Comparison of ENCODE assay signal across 1 cellular context in the genomic region with DNA sequence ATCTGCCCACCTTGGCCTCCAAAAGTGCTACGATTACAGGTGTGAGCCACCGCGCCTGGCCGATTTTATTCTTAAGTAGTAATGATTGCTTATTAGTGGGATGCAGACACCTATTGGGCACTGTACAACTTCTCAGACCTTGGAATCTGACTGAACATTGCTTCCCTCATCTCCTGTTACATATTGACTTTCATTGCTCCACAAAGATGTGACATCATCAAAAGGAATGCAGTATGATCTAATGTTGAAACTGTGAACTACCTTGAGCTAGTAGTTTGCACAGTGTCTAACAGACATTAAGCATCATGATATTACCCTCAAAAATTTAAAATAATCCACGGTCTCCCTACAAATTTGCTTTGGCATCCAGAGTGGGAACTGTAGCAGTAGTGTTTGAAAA.
TF ChIP-seq lines count a peak whose summit lies in the region.

No MANE protein-coding gene starts in this region.

TF ChIP-seq in HepG2, 621 proteins besides CTCF, POLR2A, EP300 and RAD21 (continued from another document and continues in another):
- TF ChIP-seq, protein P1, sequence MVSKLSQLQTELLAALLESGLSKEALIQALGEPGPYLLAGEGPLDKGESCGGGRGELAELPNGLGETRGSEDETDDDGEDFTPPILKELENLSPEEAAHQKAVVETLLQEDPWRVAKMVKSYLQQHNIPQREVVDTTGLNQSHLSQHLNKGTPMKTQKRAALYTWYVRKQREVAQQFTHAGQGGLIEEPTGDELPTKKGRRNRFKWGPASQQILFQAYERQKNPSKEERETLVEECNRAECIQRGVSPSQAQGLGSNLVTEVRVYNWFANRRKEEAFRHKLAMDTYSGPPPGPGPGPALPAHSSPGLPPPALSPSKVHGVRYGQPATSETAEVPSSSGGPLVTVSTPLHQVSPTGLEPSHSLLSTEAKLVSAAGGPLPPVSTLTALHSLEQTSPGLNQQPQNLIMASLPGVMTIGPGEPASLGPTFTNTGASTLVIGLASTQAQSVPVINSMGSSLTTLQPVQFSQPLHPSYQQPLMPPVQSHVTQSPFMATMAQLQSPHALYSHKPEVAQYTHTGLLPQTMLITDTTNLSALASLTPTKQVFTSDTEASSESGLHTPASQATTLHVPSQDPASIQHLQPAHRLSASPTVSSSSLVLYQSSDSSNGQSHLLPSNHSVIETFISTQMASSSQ (IDR thresholded peaks at IDR 0.05; ENCODE audit: low read depth) = no peak
- TF ChIP-seq, protein P1 (CRISPR knock-in tag; IDR thresholded peaks at IDR 0.05; ENCODE audit: borderline replicate concordance) = no peak
- TF ChIP-seq ZNF792 (CRISPR knock-in tag; IDR thresholded peaks at IDR 0.05) = peak; percentile 84
- TF ChIP-seq SIX1 (CRISPR knock-in tag; IDR thresholded peaks at IDR 0.05; ENCODE audit: borderline replicate concordance) = 0 out of 2 replicates have a peak, but pooled peaks have one; percentile 19
- TF ChIP-seq, protein P2, sequence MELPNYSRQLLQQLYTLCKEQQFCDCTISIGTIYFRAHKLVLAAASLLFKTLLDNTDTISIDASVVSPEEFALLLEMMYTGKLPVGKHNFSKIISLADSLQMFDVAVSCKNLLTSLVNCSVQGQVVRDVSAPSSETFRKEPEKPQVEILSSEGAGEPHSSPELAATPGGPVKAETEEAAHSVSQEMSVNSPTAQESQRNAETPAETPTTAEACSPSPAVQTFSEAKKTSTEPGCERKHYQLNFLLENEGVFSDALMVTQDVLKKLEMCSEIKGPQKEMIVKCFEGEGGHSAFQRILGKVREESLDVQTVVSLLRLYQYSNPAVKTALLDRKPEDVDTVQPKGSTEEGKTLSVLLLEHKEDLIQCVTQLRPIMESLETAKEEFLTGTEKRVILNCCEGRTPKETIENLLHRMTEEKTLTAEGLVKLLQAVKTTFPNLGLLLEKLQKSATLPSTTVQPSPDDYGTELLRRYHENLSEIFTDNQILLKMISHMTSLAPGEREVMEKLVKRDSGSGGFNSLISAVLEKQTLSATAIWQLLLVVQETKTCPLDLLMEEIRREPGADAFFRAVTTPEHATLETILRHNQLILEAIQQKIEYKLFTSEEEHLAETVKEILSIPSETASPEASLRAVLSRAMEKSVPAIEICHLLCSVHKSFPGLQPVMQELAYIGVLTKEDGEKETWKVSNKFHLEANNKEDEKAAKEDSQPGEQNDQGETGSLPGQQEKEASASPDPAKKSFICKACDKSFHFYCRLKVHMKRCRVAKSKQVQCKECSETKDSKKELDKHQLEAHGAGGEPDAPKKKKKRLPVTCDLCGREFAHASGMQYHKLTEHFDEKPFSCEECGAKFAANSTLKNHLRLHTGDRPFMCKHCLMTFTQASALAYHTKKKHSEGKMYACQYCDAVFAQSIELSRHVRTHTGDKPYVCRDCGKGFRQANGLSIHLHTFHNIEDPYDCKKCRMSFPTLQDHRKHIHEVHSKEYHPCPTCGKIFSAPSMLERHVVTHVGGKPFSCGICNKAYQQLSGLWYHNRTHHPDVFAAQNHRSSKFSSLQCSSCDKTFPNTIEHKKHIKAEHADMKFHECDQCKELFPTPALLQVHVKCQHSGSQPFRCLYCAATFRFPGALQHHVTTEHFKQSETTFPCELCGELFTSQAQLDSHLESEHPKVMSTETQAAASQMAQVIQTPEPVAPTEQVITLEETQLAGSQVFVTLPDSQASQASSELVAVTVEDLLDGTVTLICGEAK (IDR thresholded peaks at IDR 0.05) = no peak
- TF ChIP-seq, protein P2 (CRISPR knock-in tag; IDR thresholded peaks at IDR 0.05) = no peak
- no peak for TF ChIP-seq CBX5 (CRISPR knock-in tag; IDR thresholded peaks at IDR 0.05; ENCODE audit: borderline replicate concordance)
- no peak for TF ChIP-seq ZNF790 (CRISPR knock-in tag; IDR thresholded peaks at IDR 0.05; ENCODE audit: borderline replicate concordance)
- no peak for TF ChIP-seq ZFP90 (CRISPR knock-in tag; IDR thresholded peaks at IDR 0.05; ENCODE audit: borderline replicate concordance)
- TF ChIP-seq CEBPG (CRISPR knock-in tag; IDR thresholded peaks at IDR 0.05) = peak; percentile 46
- no peak for TF ChIP-seq ZFAT (CRISPR knock-in tag; conservative IDR thresholded peaks at IDR 0.05)
- TF ChIP-seq SP140L (CRISPR knock-in tag; IDR thresholded peaks at IDR 0.05; ENCODE audit: borderline replicate concordance) = no peak
- TF ChIP-seq, protein P3, sequence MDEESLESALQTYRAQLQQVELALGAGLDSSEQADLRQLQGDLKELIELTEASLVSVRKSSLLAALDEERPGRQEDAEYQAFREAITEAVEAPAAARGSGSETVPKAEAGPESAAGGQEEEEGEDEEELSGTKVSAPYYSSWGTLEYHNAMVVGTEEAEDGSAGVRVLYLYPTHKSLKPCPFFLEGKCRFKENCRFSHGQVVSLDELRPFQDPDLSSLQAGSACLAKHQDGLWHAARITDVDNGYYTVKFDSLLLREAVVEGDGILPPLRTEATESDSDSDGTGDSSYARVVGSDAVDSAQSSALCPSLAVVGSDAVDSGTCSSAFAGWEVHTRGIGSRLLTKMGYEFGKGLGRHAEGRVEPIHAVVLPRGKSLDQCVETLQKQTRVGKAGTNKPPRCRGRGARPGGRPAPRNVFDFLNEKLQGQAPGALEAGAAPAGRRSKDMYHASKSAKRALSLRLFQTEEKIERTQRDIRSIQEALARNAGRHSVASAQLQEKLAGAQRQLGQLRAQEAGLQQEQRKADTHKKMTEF (CRISPR knock-in tag; IDR thresholded peaks at IDR 0.05) = no peak
- peak; percentile 80 for TF ChIP-seq CREB1 (IDR thresholded peaks at IDR 0.05)
- peak; percentile 78 for TF ChIP-seq CREB1 (CRISPR knock-in tag; IDR thresholded peaks at IDR 0.05)
- no peak for TF ChIP-seq ZFP36L1 (CRISPR knock-in tag; IDR thresholded peaks at IDR 0.05)
- TF ChIP-seq, protein P4, sequence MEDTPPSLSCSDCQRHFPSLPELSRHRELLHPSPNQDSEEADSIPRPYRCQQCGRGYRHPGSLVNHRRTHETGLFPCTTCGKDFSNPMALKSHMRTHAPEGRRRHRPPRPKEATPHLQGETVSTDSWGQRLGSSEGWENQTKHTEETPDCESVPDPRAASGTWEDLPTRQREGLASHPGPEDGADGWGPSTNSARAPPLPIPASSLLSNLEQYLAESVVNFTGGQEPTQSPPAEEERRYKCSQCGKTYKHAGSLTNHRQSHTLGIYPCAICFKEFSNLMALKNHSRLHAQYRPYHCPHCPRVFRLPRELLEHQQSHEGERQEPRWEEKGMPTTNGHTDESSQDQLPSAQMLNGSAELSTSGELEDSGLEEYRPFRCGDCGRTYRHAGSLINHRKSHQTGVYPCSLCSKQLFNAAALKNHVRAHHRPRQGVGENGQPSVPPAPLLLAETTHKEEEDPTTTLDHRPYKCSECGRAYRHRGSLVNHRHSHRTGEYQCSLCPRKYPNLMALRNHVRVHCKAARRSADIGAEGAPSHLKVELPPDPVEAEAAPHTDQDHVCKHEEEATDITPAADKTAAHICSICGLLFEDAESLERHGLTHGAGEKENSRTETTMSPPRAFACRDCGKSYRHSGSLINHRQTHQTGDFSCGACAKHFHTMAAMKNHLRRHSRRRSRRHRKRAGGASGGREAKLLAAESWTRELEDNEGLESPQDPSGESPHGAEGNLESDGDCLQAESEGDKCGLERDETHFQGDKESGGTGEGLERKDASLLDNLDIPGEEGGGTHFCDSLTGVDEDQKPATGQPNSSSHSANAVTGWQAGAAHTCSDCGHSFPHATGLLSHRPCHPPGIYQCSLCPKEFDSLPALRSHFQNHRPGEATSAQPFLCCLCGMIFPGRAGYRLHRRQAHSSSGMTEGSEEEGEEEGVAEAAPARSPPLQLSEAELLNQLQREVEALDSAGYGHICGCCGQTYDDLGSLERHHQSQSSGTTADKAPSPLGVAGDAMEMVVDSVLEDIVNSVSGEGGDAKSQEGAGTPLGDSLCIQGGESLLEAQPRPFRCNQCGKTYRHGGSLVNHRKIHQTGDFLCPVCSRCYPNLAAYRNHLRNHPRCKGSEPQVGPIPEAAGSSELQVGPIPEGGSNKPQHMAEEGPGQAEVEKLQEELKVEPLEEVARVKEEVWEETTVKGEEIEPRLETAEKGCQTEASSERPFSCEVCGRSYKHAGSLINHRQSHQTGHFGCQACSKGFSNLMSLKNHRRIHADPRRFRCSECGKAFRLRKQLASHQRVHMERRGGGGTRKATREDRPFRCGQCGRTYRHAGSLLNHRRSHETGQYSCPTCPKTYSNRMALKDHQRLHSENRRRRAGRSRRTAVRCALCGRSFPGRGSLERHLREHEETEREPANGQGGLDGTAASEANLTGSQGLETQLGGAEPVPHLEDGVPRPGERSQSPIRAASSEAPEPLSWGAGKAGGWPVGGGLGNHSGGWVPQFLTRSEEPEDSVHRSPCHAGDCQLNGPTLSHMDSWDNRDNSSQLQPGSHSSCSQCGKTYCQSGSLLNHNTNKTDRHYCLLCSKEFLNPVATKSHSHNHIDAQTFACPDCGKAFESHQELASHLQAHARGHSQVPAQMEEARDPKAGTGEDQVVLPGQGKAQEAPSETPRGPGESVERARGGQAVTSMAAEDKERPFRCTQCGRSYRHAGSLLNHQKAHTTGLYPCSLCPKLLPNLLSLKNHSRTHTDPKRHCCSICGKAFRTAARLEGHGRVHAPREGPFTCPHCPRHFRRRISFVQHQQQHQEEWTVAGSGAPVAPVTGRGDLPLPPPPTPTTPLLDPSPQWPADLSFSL (CRISPR knock-in tag; IDR thresholded peaks at IDR 0.05) = no peak
- TF ChIP-seq, protein P5, sequence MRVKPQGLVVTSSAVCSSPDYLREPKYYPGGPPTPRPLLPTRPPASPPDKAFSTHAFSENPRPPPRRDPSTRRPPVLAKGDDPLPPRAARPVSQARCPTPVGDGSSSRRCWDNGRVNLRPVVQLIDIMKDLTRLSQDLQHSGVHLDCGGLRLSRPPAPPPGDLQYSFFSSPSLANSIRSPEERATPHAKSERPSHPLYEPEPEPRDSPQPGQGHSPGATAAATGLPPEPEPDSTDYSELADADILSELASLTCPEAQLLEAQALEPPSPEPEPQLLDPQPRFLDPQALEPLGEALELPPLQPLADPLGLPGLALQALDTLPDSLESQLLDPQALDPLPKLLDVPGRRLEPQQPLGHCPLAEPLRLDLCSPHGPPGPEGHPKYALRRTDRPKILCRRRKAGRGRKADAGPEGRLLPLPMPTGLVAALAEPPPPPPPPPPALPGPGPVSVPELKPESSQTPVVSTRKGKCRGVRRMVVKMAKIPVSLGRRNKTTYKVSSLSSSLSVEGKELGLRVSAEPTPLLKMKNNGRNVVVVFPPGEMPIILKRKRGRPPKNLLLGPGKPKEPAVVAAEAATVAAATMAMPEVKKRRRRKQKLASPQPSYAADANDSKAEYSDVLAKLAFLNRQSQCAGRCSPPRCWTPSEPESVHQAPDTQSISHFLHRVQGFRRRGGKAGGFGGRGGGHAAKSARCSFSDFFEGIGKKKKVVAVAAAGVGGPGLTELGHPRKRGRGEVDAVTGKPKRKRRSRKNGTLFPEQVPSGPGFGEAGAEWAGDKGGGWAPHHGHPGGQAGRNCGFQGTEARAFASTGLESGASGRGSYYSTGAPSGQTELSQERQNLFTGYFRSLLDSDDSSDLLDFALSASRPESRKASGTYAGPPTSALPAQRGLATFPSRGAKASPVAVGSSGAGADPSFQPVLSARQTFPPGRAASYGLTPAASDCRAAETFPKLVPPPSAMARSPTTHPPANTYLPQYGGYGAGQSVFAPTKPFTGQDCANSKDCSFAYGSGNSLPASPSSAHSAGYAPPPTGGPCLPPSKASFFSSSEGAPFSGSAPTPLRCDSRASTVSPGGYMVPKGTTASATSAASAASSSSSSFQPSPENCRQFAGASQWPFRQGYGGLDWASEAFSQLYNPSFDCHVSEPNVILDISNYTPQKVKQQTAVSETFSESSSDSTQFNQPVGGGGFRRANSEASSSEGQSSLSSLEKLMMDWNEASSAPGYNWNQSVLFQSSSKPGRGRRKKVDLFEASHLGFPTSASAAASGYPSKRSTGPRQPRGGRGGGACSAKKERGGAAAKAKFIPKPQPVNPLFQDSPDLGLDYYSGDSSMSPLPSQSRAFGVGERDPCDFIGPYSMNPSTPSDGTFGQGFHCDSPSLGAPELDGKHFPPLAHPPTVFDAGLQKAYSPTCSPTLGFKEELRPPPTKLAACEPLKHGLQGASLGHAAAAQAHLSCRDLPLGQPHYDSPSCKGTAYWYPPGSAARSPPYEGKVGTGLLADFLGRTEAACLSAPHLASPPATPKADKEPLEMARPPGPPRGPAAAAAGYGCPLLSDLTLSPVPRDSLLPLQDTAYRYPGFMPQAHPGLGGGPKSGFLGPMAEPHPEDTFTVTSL (CRISPR knock-in tag; IDR thresholded peaks at IDR 0.05; ENCODE audit: borderline replicate concordance) = no peak
- peak; percentile 82 for TF ChIP-seq CEBPB (IDR thresholded peaks at IDR 0.05; ENCODE audit: borderline replicate concordance, low read depth, low read length)
- no peak for TF ChIP-seq ZNF775 (CRISPR knock-in tag; IDR thresholded peaks at IDR 0.05; ENCODE audit: borderline replicate concordance)
- peak; percentile 60 for TF ChIP-seq TEAD3 (CRISPR knock-in tag; optimal IDR thresholded peaks at IDR 0.05; ENCODE audit: borderline replicate concordance)
- TF ChIP-seq ZNF382 (CRISPR knock-in tag; IDR thresholded peaks at IDR 0.05; ENCODE audit: borderline replicate concordance) = no peak
- TF ChIP-seq FOSL2 (CRISPR knock-in tag; IDR thresholded peaks at IDR 0.05) = peak; percentile 63; the same call in 1 of the 2 replicates
